Comparison of ENCODE assay signal across 32 cellular contexts in the genomic region with DNA sequence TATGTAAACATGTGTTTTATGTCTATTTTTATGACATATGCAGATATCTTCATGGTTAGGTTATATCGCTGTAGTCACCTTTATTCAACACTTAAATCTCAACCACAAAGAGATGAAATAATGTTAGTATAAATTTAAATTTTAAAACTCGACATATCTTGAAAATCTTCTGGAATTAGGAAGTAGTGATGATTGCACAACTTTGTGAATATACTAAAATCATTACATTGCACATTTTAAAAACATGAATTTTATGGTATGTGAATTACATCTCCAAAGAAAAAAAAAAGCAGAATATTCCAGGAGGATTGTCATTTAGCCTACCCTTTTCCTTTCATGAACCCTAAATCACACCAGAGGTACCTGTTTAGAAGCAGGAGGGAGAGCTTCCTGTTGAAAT.
"Had no signal": no experiment of that assay in that cellular context is flagged by ENCODE, and none has a peak within 500 bp of the region (broad histone marks: within the 10 kb centered on the region; RNA-seq: fewer than 3 reads in every experiment).

No MANE protein-coding gene starts in this region.

- H3K9me3 ChIP-seq: adrenal gland, breast epithelium, colonic mucosa, esophagus squamous epithelium, gastroesophageal sphincter, heart right ventricle had no signal

- ATAC-seq: activated CD4-positive, alpha-beta T cell treated with anti-CD3 and anti-CD28 coated beads for 36 hours; activated CD8-positive, alpha-beta memory T cell treated with anti-CD3 and anti-CD28 coated beads, Interleukin-2, amount 10 ng/mL, durations not matched to agents 7 days and 5 days; activated CD8-positive, alpha-beta T cell treated with anti-CD3 and anti-CD28 coated beads, Interleukin-2, amount 10 ng/mL, durations not matched to agents 7 days and 5 days; activated naive CD8-positive, alpha-beta T cell treated with anti-CD3 and anti-CD28 coated beads, Interleukin-2, amount 50 U/mL, for 24 hours; gastroesophageal sphincter; heart right ventricle had no signal

- DNase-seq: activated CD4-positive, alpha-beta memory T cell treated with anti-CD3 and anti-CD28 coated beads for 36 hours; activated CD4-positive, alpha-beta T cell treated with anti-CD3 and anti-CD28 coated beads for 36 hours; activated CD4-positive, alpha-beta T cell treated with anti-CD3 and anti-CD28 coated beads, Interleukin-2, amount 10 ng/mL, durations not matched to agents 24 days and 14 days; activated CD4-positive, CD25-positive, alpha-beta regulatory T cell; activated CD4-positive, CD25-positive, alpha-beta regulatory T cell treated with anti-CD3 and anti-CD28 coated beads, Interleukin-2, amount 50 U/mL, for 72 hours; activated CD8-positive, alpha-beta memory T cell treated with anti-CD3 and anti-CD28 coated beads, Interleukin-2, amount 10 ng/mL, durations not matched to agents 7 days and 5 days; activated CD8-positive, alpha-beta memory T cell treated with anti-CD3 and anti-CD28 coated beads, Interleukin-2, amount 50 U/mL, for 4 hours; activated CD8-positive, alpha-beta T cell treated with anti-CD3 and anti-CD28 coated beads, Interleukin-2, amount 10 ng/mL, durations not matched to agents 7 days and 5 days; activated effector memory CD4-positive, alpha-beta T cell treated with anti-CD3 and anti-CD28 coated beads, Interleukin-2, amount 50 U/mL, for 16 hours; activated naive CD4-positive, alpha-beta T cell treated with anti-CD3 and anti-CD28 coated beads for 36 hours; activated naive CD8-positive, alpha-beta T cell treated with anti-CD3 and anti-CD28 coated beads for 36 hours; activated naive CD8-positive, alpha-beta T cell treated with anti-CD3 and anti-CD28 coated beads, Interleukin-2, amount 50 U/mL, for 24 hours; activated T-cell treated with anti-CD3 and anti-CD28 coated beads, Interleukin-2, amount 50 U/mL, for 1 hour; activated T-cell treated with anti-CD3 and anti-CD28 coated beads, Interleukin-2, amount 50 U/mL, for 48 hours; adrenal gland; amygdala; aorta; central memory CD4-positive, alpha-beta T cell; cerebellar nuclear complex; colonic mucosa; effector CD8-positive, alpha-beta T cell; esophagus squamous epithelium; foreskin melanocyte; heart right ventricle; T1000 had no signal

- H3K27ac ChIP-seq: adrenal gland, breast epithelium, cardiac muscle cell, colonic mucosa, epithelial cell of prostate, esophagus squamous epithelium, gastroesophageal sphincter, heart right ventricle, hepatocyte had no signal

- FAIRE-seq: endometrium, endothelial cell of umbilical vein had no signal

- H3K36me3 ChIP-seq: adrenal gland, breast epithelium, cardiac muscle cell, colonic mucosa, esophagus squamous epithelium, gastroesophageal sphincter, heart right ventricle had no signal

- H3K4me3 ChIP-seq: adrenal gland, breast epithelium, cardiac muscle cell, colonic mucosa, esophagus squamous epithelium, gastroesophageal sphincter, heart right ventricle, hepatocyte had no signal

- H3K27me3 ChIP-seq: adrenal gland, breast epithelium, cardiac muscle cell, colonic mucosa, esophagus squamous epithelium, gastroesophageal sphincter, heart right ventricle, hepatocyte had no signal
